In genomic region chr20:48733296-48733790, GRCh38 we compare ENCODE assay signal across 13 cellular contexts.
A peak's percentile ranks its signal among the peaks of the same experiment; 100 is the strongest.
DNase-seq lines count a peak whose midpoint lies in the region; ATAC-seq and TF ChIP-seq lines count a peak whose summit lies in the region.
"Had no signal": no experiment of that assay in that cellular context is flagged by ENCODE, and none has a peak within 500 bp of the region (broad histone marks: within the 10 kb centered on the region; RNA-seq: fewer than 3 reads in every experiment).

No MANE protein-coding gene starts in this region.

- H3K36me3 ChIP-seq in DND-41 (ENCODE audit: insufficient read depth, low read length) (no peaks in the 10 kb centered on the region), uterus (no peaks in the 10 kb centered on the region)

- no peak for TF ChIP-seq POLR2A in uterus (IDR thresholded peaks at IDR 0.05)

- no peak overlapping the region for H3K4me2 ChIP-seq in DND-41 (ENCODE audit: insufficient read depth, low read length)

- H3K27ac ChIP-seq in DND-41 (ENCODE audit: low read length) = no peak overlapping the region
- peak overlapping the region; percentile 98 for H3K27ac ChIP-seq in layer of hippocampus (ENCODE audit: low read depth, low read length)
- no peak overlapping the region for H3K27ac ChIP-seq in uterus
- H3K27ac ChIP-seq: epithelial cell of prostate, stomach had no signal

- H3K79me2 ChIP-seq in DND-41 (ENCODE audit: insufficient read depth, low read length) = no peaks in the 10 kb centered on the region

- H3K4me3 ChIP-seq in DND-41 (ENCODE audit: low read depth in 1 of 2, low read length in 2 of 2) (no peak overlapping the region), uterus (no peak overlapping the region)
- H3K4me3 ChIP-seq: stomach had no signal

- no peak for DNase-seq in DND-41
- DNase-seq in Kasumi-1 (lab: John Stamatoyannopoulos, UW) = peak; percentile 20 to 30
- no peak for DNase-seq in WTC11 (ENCODE audit: low spot score)
- DNase-seq in uterus = no peak
- no peak for DNase-seq in COLO668 (lab: John Stamatoyannopoulos, UW; ENCODE audit: unreplicated experiment)
- DNase-seq: activated CD4-positive, alpha-beta T cell treated with anti-CD3 and anti-CD28 coated beads, Interleukin-2, amount 10 ng/mL, durations not matched to agents 24 days and 14 days; activated naive CD4-positive, alpha-beta T cell treated with anti-CD3 and anti-CD28 coated beads, Interleukin-2, amount 10 ng/mL, durations not matched to agents 7 days and 5 days; NCI-H1048; stomach had no signal

- no peak overlapping the region for H2AFZ ChIP-seq in DND-41 (ENCODE audit: low read depth, low read length)

- no peak overlapping the region for H3K4me3 Mint-ChIP-seq in WTC11
- H3K4me3 Mint-ChIP-seq: activated CD4-positive, alpha-beta T cell treated with anti-CD3 and anti-CD28 coated beads, Interleukin-2, amount 10 ng/mL, durations not matched to agents 24 days and 14 days; activated naive CD4-positive, alpha-beta T cell treated with anti-CD3 and anti-CD28 coated beads, Interleukin-2, amount 10 ng/mL, durations not matched to agents 7 days and 5 days had no signal

- POLR2A ChIA-PET in WTC11 (lab: Charles Lee) = no interaction called here

- no peaks in the 10 kb centered on the region for H4K20me1 ChIP-seq in DND-41 (ENCODE audit: insufficient read depth, low read length)

- H3K4me1 Mint-ChIP-seq in WTC11 = peaks cover 7% of the 10 kb centered on the region

- ATAC-seq in DND-41 (ENCODE audit: insufficient read depth, low read depth) = peak; percentile 58
- peak; percentile 59 for ATAC-seq in WTC11
- no peak for ATAC-seq in GM21723 (IDR thresholded peaks at IDR 0.05; ENCODE audit: unreplicated experiment)
- ATAC-seq in GM19035 (IDR thresholded peaks at IDR 0.05; ENCODE audit: unreplicated experiment) = no peak

- TF ChIP-seq CTCF in DND-41 (IDR thresholded peaks at IDR 0.05; ENCODE audit: borderline replicate concordance, extremely low read depth, low read length, poor library complexity, severe bottlenecking) = no peak
- no peak for TF ChIP-seq CTCF in WTC11 (IDR thresholded peaks at IDR 0.05)
- TF ChIP-seq CTCF in uterus (IDR thresholded peaks at IDR 0.05) = no peak

- no peaks in the 10 kb centered on the region for H3K27me3 Mint-ChIP-seq in WTC11 (ENCODE audit: low read depth)
- H3K27me3 Mint-ChIP-seq: activated CD4-positive, alpha-beta T cell treated with anti-CD3 and anti-CD28 coated beads, Interleukin-2, amount 10 ng/mL, durations not matched to agents 24 days and 14 days; activated naive CD4-positive, alpha-beta T cell treated with anti-CD3 and anti-CD28 coated beads, Interleukin-2, amount 10 ng/mL, durations not matched to agents 7 days and 5 days had no signal

- no peaks in the 10 kb centered on the region for H3K36me3 Mint-ChIP-seq in WTC11

- H3K9me3 ChIP-seq in DND-41 (ENCODE audit: insufficient read depth, low read length, severe bottlenecking) (no peaks in the 10 kb centered on the region), uterus (no peaks in the 10 kb centered on the region)
- H3K9me3 ChIP-seq: stomach had no signal

- H3K4me1 ChIP-seq in DND-41 (ENCODE audit: insufficient read depth, low read length) = no peaks in the 10 kb centered on the region
- H3K4me1 ChIP-seq in uterus = no peaks in the 10 kb centered on the region

- no peak overlapping the region for H3K9ac ChIP-seq in DND-41 (ENCODE audit: low read depth, low read length)

- CTCF ChIA-PET in WTC11 (lab: Charles Lee) = no interaction called here

- no peaks in the 10 kb centered on the region for H3K9me3 Mint-ChIP-seq in WTC11
- H3K9me3 Mint-ChIP-seq: activated CD4-positive, alpha-beta T cell treated with anti-CD3 and anti-CD28 coated beads, Interleukin-2, amount 10 ng/mL, durations not matched to agents 24 days and 14 days; activated naive CD4-positive, alpha-beta T cell treated with anti-CD3 and anti-CD28 coated beads, Interleukin-2, amount 10 ng/mL, durations not matched to agents 7 days and 5 days had no signal

- H3K27me3 ChIP-seq in DND-41 (ENCODE audit: insufficient read depth, low read length, poor library complexity) (no peaks in the 10 kb centered on the region), layer of hippocampus (ENCODE audit: control insufficient read depth, insufficient read depth, low read length) (no peaks in the 10 kb centered on the region), uterus (no peaks in the 10 kb centered on the region)
- H3K27me3 ChIP-seq: stomach had no signal

- no peak overlapping the region; the same call in 1 of the 2 replicates for H3K27ac Mint-ChIP-seq in WTC11
- H3K27ac Mint-ChIP-seq: activated CD4-positive, alpha-beta T cell treated with anti-CD3 and anti-CD28 coated beads, Interleukin-2, amount 10 ng/mL, durations not matched to agents 24 days and 14 days; activated naive CD4-positive, alpha-beta T cell treated with anti-CD3 and anti-CD28 coated beads, Interleukin-2, amount 10 ng/mL, durations not matched to agents 7 days and 5 days had no signal

- intact Hi-C loops in uterus (cut with DNase I; ENCODE audit: low total_unique reads) = no loop called here

TF ChIP-seq in WTC11, 78 proteins besides CTCF, POLR2A, EP300 and RAD21:
- TF ChIP-seq FOXP1 (CRISPR knock-in tag; IDR thresholded peaks at IDR 0.05; ENCODE audit: borderline replicate concordance) (no peak), MYBL2 (CRISPR knock-in tag; IDR thresholded peaks at IDR 0.05) (no peak), NFYB (CRISPR knock-in tag; conservative IDR thresholded peaks at IDR 0.05; ENCODE audit: low read depth) (peak; percentile 35; the same call in 1 of the 2 replicates), NFE2L1 (CRISPR knock-in tag; IDR thresholded peaks at IDR 0.05) (no peak)
- TF ChIP-seq, protein P1, sequence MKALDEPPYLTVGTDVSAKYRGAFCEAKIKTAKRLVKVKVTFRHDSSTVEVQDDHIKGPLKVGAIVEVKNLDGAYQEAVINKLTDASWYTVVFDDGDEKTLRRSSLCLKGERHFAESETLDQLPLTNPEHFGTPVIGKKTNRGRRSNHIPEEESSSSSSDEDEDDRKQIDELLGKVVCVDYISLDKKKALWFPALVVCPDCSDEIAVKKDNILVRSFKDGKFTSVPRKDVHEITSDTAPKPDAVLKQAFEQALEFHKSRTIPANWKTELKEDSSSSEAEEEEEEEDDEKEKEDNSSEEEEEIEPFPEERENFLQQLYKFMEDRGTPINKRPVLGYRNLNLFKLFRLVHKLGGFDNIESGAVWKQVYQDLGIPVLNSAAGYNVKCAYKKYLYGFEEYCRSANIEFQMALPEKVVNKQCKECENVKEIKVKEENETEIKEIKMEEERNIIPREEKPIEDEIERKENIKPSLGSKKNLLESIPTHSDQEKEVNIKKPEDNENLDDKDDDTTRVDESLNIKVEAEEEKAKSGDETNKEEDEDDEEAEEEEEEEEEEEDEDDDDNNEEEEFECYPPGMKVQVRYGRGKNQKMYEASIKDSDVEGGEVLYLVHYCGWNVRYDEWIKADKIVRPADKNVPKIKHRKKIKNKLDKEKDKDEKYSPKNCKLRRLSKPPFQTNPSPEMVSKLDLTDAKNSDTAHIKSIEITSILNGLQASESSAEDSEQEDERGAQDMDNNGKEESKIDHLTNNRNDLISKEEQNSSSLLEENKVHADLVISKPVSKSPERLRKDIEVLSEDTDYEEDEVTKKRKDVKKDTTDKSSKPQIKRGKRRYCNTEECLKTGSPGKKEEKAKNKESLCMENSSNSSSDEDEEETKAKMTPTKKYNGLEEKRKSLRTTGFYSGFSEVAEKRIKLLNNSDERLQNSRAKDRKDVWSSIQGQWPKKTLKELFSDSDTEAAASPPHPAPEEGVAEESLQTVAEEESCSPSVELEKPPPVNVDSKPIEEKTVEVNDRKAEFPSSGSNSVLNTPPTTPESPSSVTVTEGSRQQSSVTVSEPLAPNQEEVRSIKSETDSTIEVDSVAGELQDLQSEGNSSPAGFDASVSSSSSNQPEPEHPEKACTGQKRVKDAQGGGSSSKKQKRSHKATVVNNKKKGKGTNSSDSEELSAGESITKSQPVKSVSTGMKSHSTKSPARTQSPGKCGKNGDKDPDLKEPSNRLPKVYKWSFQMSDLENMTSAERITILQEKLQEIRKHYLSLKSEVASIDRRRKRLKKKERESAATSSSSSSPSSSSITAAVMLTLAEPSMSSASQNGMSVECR (CRISPR knock-in tag; IDR thresholded peaks at IDR 0.05; ENCODE audit: borderline replicate concordance) = no peak

Comparison
In these comparisons a context has a peak if more than half of its experiments do, and no peak if none do; other contexts are left out.
1. ATAC-seq: peak in DND-41 (single experiment) and WTC11 (single experiment); none in GM21723 (single experiment) and GM19035 (single experiment).
2. DNase-seq: peak in Kasumi-1 (2 of 2); none in DND-41 (single experiment), WTC11 (single experiment), uterus (0 of 2) and COLO668 (single experiment).